8 cellular contexts compared by ENCODE assay signal in genomic region chr6:28940294-28940858, GRCh38. TPM values are rescaled to one million over a fixed set of nuclear protein-coding genes. Genes with fewer than 3 reads are reported as not detected.
DNase-seq lines count a peak whose midpoint lies in the region; ATAC-seq and TF ChIP-seq lines count a peak whose summit lies in the region.

No MANE protein-coding gene starts in this region.

- H3K4me1 ChIP-seq in CD4-positive, CD25-positive, alpha-beta regulatory T cell (ENCODE audit: control insufficient read depth, insufficient read depth, low read length, poor library complexity, severe bottlenecking), result peaks cover 33% of the 10 kb centered on the region
- peaks cover 13% of the 10 kb centered on the region for H3K4me1 ChIP-seq in KMS-11 (ENCODE audit: low read depth, poor library complexity, severe bottlenecking)
- H3K4me1 ChIP-seq in spleen, result peaks cover 7 to 63% (median 38%) of the 10 kb centered on the region in 6 donors

- no peak for TF ChIP-seq POLR2A in spleen (IDR thresholded peaks at IDR 0.05)

- H2AFZ ChIP-seq in KMS-11 (ENCODE audit: low read depth), result peak overlapping the region; percentile 50

- peak overlapping the region; percentile 90 to 94 (median 93) for H3K27ac Mint-ChIP-seq in CD4-positive, CD25-positive, alpha-beta regulatory T cell
- H3K27ac Mint-ChIP-seq in MCF 10A (ENCODE audit: low read depth, unreplicated experiment), result peak overlapping the region; percentile 57

- H4K20me1 ChIP-seq in KMS-11 (ENCODE audit: insufficient read depth), result no peaks in the 10 kb centered on the region

- peak in 1 of 3 donors; percentile 59 for DNase-seq in CD4-positive, CD25-positive, alpha-beta regulatory T cell
- peak; percentile 16 for DNase-seq in T-helper 9 cell
- DNase-seq in MCF 10A (ENCODE audit: unreplicated experiment), result peak; percentile 65
- DNase-seq in islet precursor cell, result peak; percentile 88
- DNase-seq in spleen, result peak; percentile 80
- DNase-seq in NCI-H128 (lab: John Stamatoyannopoulos, UW; ENCODE audit: unreplicated experiment), result no peak

- no peaks in the 10 kb centered on the region for H3K27me3 ChIP-seq in CD4-positive, CD25-positive, alpha-beta regulatory T cell (ENCODE audit: control insufficient read depth, insufficient read depth, low read length)
- no peaks in the 10 kb centered on the region for H3K27me3 ChIP-seq in KMS-11 (ENCODE audit: insufficient read depth, low read depth)
- H3K27me3 ChIP-seq in spleen (replicated peaks in 1 of 7), result no peaks in the 10 kb centered on the region

- CTCF ChIA-PET in MCF 10A (lab: Yijun Ruan, JAX), result interaction anchor here (0.7 to 5.0 kb wide), 4 partner anchors 18 to 102 kb away, joined by 3 to 27 read pairs (median 6); no protein-coding TSS in a partner anchor

- H3K79me2 ChIP-seq in KMS-11 (ENCODE audit: insufficient read depth, low read depth), result no peaks in the 10 kb centered on the region

- peak overlapping the region; percentile 22; the same call in 1 of the 2 replicates for H3K9ac ChIP-seq in KMS-11

- no peaks in the 10 kb centered on the region for H3K9me3 ChIP-seq in CD4-positive, CD25-positive, alpha-beta regulatory T cell (ENCODE audit: control insufficient read depth in 2 of 2, low read length in 2 of 2)
- H3K9me3 ChIP-seq in spleen, result no peaks in the 10 kb centered on the region

- intact Hi-C loops in MCF 10A (cut with micrococcal nuclease) (loop anchor here (1.0 to 5.0 kb wide), 2 partner anchors 44 to 198 kb away; no protein-coding TSS in a partner anchor), spleen (cut with DNase I; ENCODE audit: low total_unique reads) (no loop called here)

- H3K36me3 Mint-ChIP-seq in CD4-positive, CD25-positive, alpha-beta regulatory T cell, result no peaks in the 10 kb centered on the region
- H3K36me3 Mint-ChIP-seq in MCF 10A (ENCODE audit: insufficient read depth, unreplicated experiment), result peaks cover 25% of the 10 kb centered on the region

- H3K4me3 ChIP-seq in CD4-positive, CD25-positive, alpha-beta regulatory T cell (ENCODE audit: low read depth, low read length), result peak overlapping the region; percentile 82
- H3K4me3 ChIP-seq in KMS-11 (IDR thresholded peaks at IDR 0.05; ENCODE audit: insufficient read depth, low read depth, low read length) (no peak overlapping the region), spleen (peak overlapping the region; percentile 34 to 71 (median 52))

- no TSS peak for BruUV-seq in MCF 10A (replicated peaks; lab: Mats Ljungman, UMichigan)

- POLR2A ChIA-PET in MCF 10A (lab: Yijun Ruan, JAX), result interaction anchor here (0.6 to 12.1 kb wide), 16 partner anchors 8 to 554 kb away, joined by 3 to 166 read pairs (median 5); partner anchors contain the start of gene TRIM27

- H3K27me3 Mint-ChIP-seq in CD4-positive, CD25-positive, alpha-beta regulatory T cell, result peaks cover 38% of the 10 kb centered on the region
- no peaks in the 10 kb centered on the region for H3K27me3 Mint-ChIP-seq in MCF 10A (ENCODE audit: insufficient read depth, unreplicated experiment)

- peaks cover 32 to 69% (median 48%) of the 10 kb centered on the region in 4 donors for H3K4me1 Mint-ChIP-seq in CD4-positive, CD25-positive, alpha-beta regulatory T cell
- H3K4me1 Mint-ChIP-seq in MCF 10A (ENCODE audit: insufficient read depth, unreplicated experiment), result peaks cover 7% of the 10 kb centered on the region

- peak overlapping the region; percentile 72 for H3K4me2 ChIP-seq in KMS-11

- 0 to 3% (median 1%) methylated on average over 17 of the region's 17 CpGs for WGBS in spleen, 5 donors

- no peak for ATAC-seq in CD4-positive, CD25-positive, alpha-beta regulatory T cell (ENCODE audit: low read depth in 2 of 2)
- peak; percentile 26 for ATAC-seq in GM21390 (IDR thresholded peaks at IDR 0.05; ENCODE audit: unreplicated experiment)

- H3K27ac ChIP-seq in CD4-positive, CD25-positive, alpha-beta regulatory T cell (ENCODE audit: insufficient read depth, low read length, poor library complexity, severe bottlenecking), result peak overlapping the region; percentile 72
- peak overlapping the region; percentile 15; the same call in 1 of the 2 replicates for H3K27ac ChIP-seq in KMS-11
- peak overlapping the region; percentile 73 to 90 (median 88) for H3K27ac ChIP-seq in spleen

- TF ChIP-seq CTCF in KMS-11 (conservative IDR thresholded peaks at IDR 0.05; ENCODE audit: low read depth, low read length) (no peak), MCF 10A (IDR thresholded peaks at IDR 0.05; ENCODE audit: unreplicated experiment) (no peak), spleen (IDR thresholded peaks at IDR 0.05 in 8 of 11, conservative IDR thresholded peaks at IDR 0.05 in 3 of 11) (peak in 1 of 11 experiments; percentile 2)

- no peaks in the 10 kb centered on the region for H3K36me3 ChIP-seq in CD4-positive, CD25-positive, alpha-beta regulatory T cell (ENCODE audit: control insufficient read depth, insufficient read depth, low read length)
- H3K36me3 ChIP-seq in KMS-11 (ENCODE audit: insufficient read depth) (no peaks in the 10 kb centered on the region), spleen (no peaks in the 10 kb centered on the region)

- H3K4me3 Mint-ChIP-seq in CD4-positive, CD25-positive, alpha-beta regulatory T cell, result peak overlapping the region; percentile 92 to 94 (median 92)
- H3K4me3 Mint-ChIP-seq in MCF 10A (ENCODE audit: unreplicated experiment), result peak overlapping the region; percentile 83

- peaks cover 0 to 12% (median 5%) of the 10 kb centered on the region in 7 donors for H3K9me3 Mint-ChIP-seq in CD4-positive, CD25-positive, alpha-beta regulatory T cell
- no peaks in the 10 kb centered on the region for H3K9me3 Mint-ChIP-seq in MCF 10A (ENCODE audit: unreplicated experiment)

RNA-seq across cellular contexts. Expression of gene TRIM27, which starts 16.6 kb away (rescaled TPM):
- 23.5 TPM for total RNA-seq in CD4-positive, CD25-positive, alpha-beta regulatory T cell
- 10 to 100 TPM; 46.2 to 76.4 (median 59.4) TPM for polyA plus RNA-seq in CD4-positive, CD25-positive, alpha-beta regulatory T cell
- total RNA-seq in MCF 10A (2022) (68.8 and 68.9 TPM in 2 replicates), spleen (10 to 100 TPM; 61.8 to 92.0 (median 67.8) TPM)
- polyA plus RNA-seq in spleen, result 10 to 100 TPM; 45.2 to 61.7 (median 57.2) TPM

Comparison
In these comparisons a context has a peak if more than half of its experiments do, and no peak if none do; other contexts are left out.
1. H3K27ac ChIP-seq: peak in every context shown above with its lines; median percentile 88 in spleen; 72 in CD4-positive, CD25-positive, alpha-beta regulatory T cell; 15 in KMS-11.